In the genomic region with DNA sequence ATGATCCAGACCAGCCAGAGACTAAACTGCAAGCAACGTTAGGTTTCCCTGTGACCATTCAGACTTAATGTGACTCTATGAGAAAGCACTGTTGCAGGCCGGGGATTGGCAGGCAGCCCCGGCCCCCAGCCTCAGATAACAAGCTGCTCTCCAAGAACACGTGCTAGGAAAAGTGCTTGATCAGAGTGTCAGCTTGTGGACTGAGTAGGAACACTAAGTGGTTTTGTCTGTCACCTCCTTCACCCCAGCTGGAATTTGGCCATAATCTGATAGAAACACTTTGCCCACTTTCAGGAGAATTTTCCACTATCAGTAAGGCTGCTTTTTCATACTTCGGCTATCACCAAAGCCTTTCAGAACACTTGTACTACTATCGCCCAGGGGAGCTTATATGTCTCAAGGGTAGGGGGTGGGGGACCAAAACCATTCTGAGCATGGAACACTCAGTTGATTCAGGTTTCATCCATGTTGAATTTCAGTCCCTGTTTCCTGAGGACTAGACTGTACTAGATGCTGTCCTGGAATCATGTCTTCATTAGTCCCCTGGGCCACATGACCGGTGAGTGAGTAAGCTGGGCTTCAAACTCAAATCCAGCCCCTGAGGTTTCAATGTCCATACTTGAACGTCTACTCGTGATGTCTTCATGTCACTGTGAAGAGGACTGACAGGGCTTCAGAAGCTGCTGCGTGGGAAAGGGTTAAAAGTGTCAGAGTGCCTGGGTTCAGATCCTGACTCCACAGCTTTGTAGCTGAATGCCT, we compare ENCODE assay signal across 22 cellular contexts.
DNase-seq lines count a peak whose midpoint lies in the region; ATAC-seq and TF ChIP-seq lines count a peak whose summit lies in the region.
"Had no signal": no experiment of that assay in that cellular context is flagged by ENCODE, and none has a peak within 500 bp of the region (broad histone marks: within the 10 kb centered on the region; RNA-seq: fewer than 3 reads in every experiment).

No MANE protein-coding gene starts in this region.

- H3K4me3 Mint-ChIP-seq in chondrocyte (ENCODE audit: unreplicated experiment) (no peak overlapping the region), WTC11 (no peak overlapping the region)

- H3K36me3 Mint-ChIP-seq in chondrocyte (ENCODE audit: low read depth), result no peaks in the 10 kb centered on the region
- H3K36me3 Mint-ChIP-seq in WTC11, result no peaks in the 10 kb centered on the region

- H3K4me3 ChIP-seq in mesendoderm (ENCODE audit: low read length), result no peak overlapping the region
- H3K4me3 ChIP-seq: colonic mucosa, prostate gland, smooth muscle cell had no signal

- H2BK120ac ChIP-seq in mesendoderm (ENCODE audit: low read depth, low read length), result peak overlapping the region; percentile 96

- H3K27ac Mint-ChIP-seq in chondrocyte (ENCODE audit: unreplicated experiment) (peak overlapping the region; percentile 8), WTC11 (no peak overlapping the region)

- H3K79me2 ChIP-seq in mesendoderm (ENCODE audit: control insufficient read depth, insufficient read depth, low read length), result no peaks in the 10 kb centered on the region

- no peaks in the 10 kb centered on the region for H3K79me1 ChIP-seq in mesendoderm (ENCODE audit: low read length)

- CTCF ChIA-PET in WTC11 (lab: Charles Lee), result no interaction called here

- peak overlapping the region; percentile 89 for H3K27ac ChIP-seq in mesendoderm (ENCODE audit: low read depth, low read length)
- H3K27ac ChIP-seq: colonic mucosa, prostate gland had no signal

- no peak overlapping the region for H3K23ac ChIP-seq in mesendoderm (ENCODE audit: low read length)

- peaks cover 26% of the 10 kb centered on the region for H3K4me1 ChIP-seq in mesendoderm (ENCODE audit: control insufficient read depth, low read depth, low read length)
- H3K4me1 ChIP-seq: colonic mucosa, prostate gland had no signal

- no peaks in the 10 kb centered on the region for H3K27me3 ChIP-seq in mesendoderm (ENCODE audit: insufficient read depth, low read length, poor library complexity)
- H3K27me3 ChIP-seq: colonic mucosa had no signal

- peak overlapping the region; percentile 70 for H3K56ac ChIP-seq in mesendoderm (ENCODE audit: low read length)

- H4K8ac ChIP-seq in mesendoderm (ENCODE audit: low read depth, low read length), result no peak overlapping the region

- H3K4me1 Mint-ChIP-seq in chondrocyte (ENCODE audit: low read depth), result peaks cover 48% of the 10 kb centered on the region
- H3K4me1 Mint-ChIP-seq in WTC11, result peaks cover 54% of the 10 kb centered on the region

- H3K36me3 ChIP-seq in mesendoderm (ENCODE audit: control insufficient read depth, insufficient read depth, low read length), result no peaks in the 10 kb centered on the region
- H3K36me3 ChIP-seq: colonic mucosa, prostate gland had no signal

- H3K4me2 ChIP-seq in mesendoderm (ENCODE audit: low read length), result no peak overlapping the region
- H3K4me2 ChIP-seq: SK-N-SH, smooth muscle cell had no signal

- H3K18ac ChIP-seq in mesendoderm (ENCODE audit: low read length), result peak overlapping the region; percentile 83

- POLR2A ChIA-PET in WTC11 (lab: Charles Lee), result no interaction called here

- no CpG with 5 or more reads among the region's 10 CpGs for WGBS in mesendoderm (ENCODE audit: extremely low coverage, insufficient coverage, low lambda C conversion rate)

- H4K5ac ChIP-seq in mesendoderm (ENCODE audit: low read length), result peak overlapping the region; percentile 92

- H2AK5ac ChIP-seq in mesendoderm (ENCODE audit: low read length), result peak overlapping the region; percentile 70

- peak overlapping the region; percentile 37 for H2BK5ac ChIP-seq in mesendoderm (ENCODE audit: low read length)

- no peaks in the 10 kb centered on the region for H3K9me3 Mint-ChIP-seq in chondrocyte (ENCODE audit: low read depth)
- no peaks in the 10 kb centered on the region for H3K9me3 Mint-ChIP-seq in WTC11

- H3K9ac ChIP-seq in mesendoderm (ENCODE audit: low read length), result no peak overlapping the region
- H3K9ac ChIP-seq: SK-N-SH had no signal

- H3K4ac ChIP-seq in mesendoderm (ENCODE audit: low read depth, low read length), result peak overlapping the region; percentile 75

- DNase-seq in EH (ENCODE audit: low read depth) (peak; percentile 23), NCI-H1694 (lab: John Stamatoyannopoulos, UW) (peak; percentile 33), chondrocyte (ENCODE audit: low spot score) (no peak), mesendoderm (peak; percentile 98), NCI-H1048 (lab: John Stamatoyannopoulos, UW) (no peak), activated gamma-delta T cell (lab: John Stamatoyannopoulos, UW) (no peak), WTC11 (ENCODE audit: low spot score) (no peak), HCEC 1CT (no peak)
- DNase-seq: activated CD4-positive, alpha-beta T cell treated with anti-CD3 and anti-CD28 coated beads for 48 hours; activated CD8-positive, alpha-beta memory T cell treated with anti-CD3 and anti-CD28 coated beads, Interleukin-2, amount 50 U/mL, for 4 hours; colonic mucosa; H7; KG1; NCI-H1105 treated with DMSO at 0.1 percent for 48 hours; NCI-H748 treated with DMSO at 0.1 percent for 48 hours; SK-N-SH; stimulated activated CD4-positive, alpha-beta T cell treated with anti-CD3 and anti-CD28 coated beads, Interleukin-4, amount 100 ng/mL, for 4 hours; substantia nigra; T-helper 9 cell had no signal

- TF ChIP-seq CTCF in chondrocyte (IDR thresholded peaks at IDR 0.05), result no peak
- TF ChIP-seq CTCF in WTC11 (IDR thresholded peaks at IDR 0.05), result no peak

- no peak for ATAC-seq in WTC11
- ATAC-seq: Panc1 had no signal

- peak overlapping the region; percentile 59 for H2BK15ac ChIP-seq in mesendoderm (replicated peaks; ENCODE audit: low read depth)

- H3K27me3 Mint-ChIP-seq in chondrocyte (ENCODE audit: low read depth), result no peaks in the 10 kb centered on the region
- H3K27me3 Mint-ChIP-seq in WTC11 (ENCODE audit: low read depth), result no peaks in the 10 kb centered on the region

TF ChIP-seq in WTC11, 78 proteins besides CTCF, POLR2A, EP300 and RAD21:
- TF ChIP-seq ZNF317 (CRISPR knock-in tag; IDR thresholded peaks at IDR 0.05; ENCODE audit: borderline replicate concordance, low read depth) (no peak), ELF4 (CRISPR knock-in tag; IDR thresholded peaks at IDR 0.05; ENCODE audit: low read depth) (no peak), GTF2I (CRISPR knock-in tag; conservative IDR thresholded peaks at IDR 0.05) (no peak), HMGA2 (CRISPR knock-in tag; IDR thresholded peaks at IDR 0.05) (no peak), RELA (CRISPR knock-in tag; IDR thresholded peaks at IDR 0.05; ENCODE audit: borderline replicate concordance) (no peak), RORB (CRISPR knock-in tag; IDR thresholded peaks at IDR 0.05) (no peak), ZNF138 (CRISPR knock-in tag; conservative IDR thresholded peaks at IDR 0.05) (no peak), TEAD4 (CRISPR knock-in tag; IDR thresholded peaks at IDR 0.05) (no peak), ETV6 (CRISPR knock-in tag; IDR thresholded peaks at IDR 0.05) (no peak), NFE2L1 (CRISPR knock-in tag; IDR thresholded peaks at IDR 0.05) (no peak), JUN (CRISPR knock-in tag; IDR thresholded peaks at IDR 0.05) (no peak), NR1H2 (CRISPR knock-in tag; IDR thresholded peaks at IDR 0.05) (no peak)
- TF ChIP-seq, protein P1, sequence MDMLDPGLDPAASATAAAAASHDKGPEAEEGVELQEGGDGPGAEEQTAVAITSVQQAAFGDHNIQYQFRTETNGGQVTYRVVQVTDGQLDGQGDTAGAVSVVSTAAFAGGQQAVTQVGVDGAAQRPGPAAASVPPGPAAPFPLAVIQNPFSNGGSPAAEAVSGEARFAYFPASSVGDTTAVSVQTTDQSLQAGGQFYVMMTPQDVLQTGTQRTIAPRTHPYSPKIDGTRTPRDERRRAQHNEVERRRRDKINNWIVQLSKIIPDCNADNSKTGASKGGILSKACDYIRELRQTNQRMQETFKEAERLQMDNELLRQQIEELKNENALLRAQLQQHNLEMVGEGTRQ (CRISPR knock-in tag; IDR thresholded peaks at IDR 0.05), result no peak
- TF ChIP-seq, protein P2, sequence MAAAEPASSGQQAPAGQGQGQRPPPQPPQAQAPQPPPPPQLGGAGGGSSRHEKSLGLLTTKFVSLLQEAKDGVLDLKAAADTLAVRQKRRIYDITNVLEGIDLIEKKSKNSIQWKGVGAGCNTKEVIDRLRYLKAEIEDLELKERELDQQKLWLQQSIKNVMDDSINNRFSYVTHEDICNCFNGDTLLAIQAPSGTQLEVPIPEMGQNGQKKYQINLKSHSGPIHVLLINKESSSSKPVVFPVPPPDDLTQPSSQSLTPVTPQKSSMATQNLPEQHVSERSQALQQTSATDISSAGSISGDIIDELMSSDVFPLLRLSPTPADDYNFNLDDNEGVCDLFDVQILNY (CRISPR knock-in tag; IDR thresholded peaks at IDR 0.05), result no peak
- TF ChIP-seq, protein P3, sequence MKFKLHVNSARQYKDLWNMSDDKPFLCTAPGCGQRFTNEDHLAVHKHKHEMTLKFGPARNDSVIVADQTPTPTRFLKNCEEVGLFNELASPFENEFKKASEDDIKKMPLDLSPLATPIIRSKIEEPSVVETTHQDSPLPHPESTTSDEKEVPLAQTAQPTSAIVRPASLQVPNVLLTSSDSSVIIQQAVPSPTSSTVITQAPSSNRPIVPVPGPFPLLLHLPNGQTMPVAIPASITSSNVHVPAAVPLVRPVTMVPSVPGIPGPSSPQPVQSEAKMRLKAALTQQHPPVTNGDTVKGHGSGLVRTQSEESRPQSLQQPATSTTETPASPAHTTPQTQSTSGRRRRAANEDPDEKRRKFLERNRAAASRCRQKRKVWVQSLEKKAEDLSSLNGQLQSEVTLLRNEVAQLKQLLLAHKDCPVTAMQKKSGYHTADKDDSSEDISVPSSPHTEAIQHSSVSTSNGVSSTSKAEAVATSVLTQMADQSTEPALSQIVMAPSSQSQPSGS (CRISPR knock-in tag; IDR thresholded peaks at IDR 0.05; ENCODE audit: borderline replicate concordance, low read depth), result no peak
- TF ChIP-seq, protein P4, sequence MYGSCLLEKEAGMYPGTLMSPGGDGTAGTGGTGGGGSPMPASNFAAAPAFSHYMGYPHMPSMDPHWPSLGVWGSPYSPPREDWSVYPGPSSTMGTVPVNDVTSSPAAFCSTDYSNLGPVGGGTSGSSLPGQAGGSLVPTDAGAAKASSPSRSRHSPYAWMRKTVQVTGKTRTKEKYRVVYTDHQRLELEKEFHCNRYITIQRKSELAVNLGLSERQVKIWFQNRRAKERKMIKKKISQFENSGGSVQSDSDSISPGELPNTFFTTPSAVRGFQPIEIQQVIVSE (CRISPR knock-in tag; IDR thresholded peaks at IDR 0.05; ENCODE audit: borderline replicate concordance), result no peak

Comparison
In these comparisons a context has a peak if more than half of its experiments do, and no peak if none do; other contexts are left out.
1. DNase-seq: peak in EH (single experiment), NCI-H1694 (single experiment) and mesendoderm (single experiment); none in chondrocyte (single experiment), NCI-H1048 (single experiment), activated gamma-delta T cell (single experiment), WTC11 (single experiment) and HCEC 1CT (single experiment).